ENCODE assay signal across 8 cellular contexts in genomic region chr3:52896613-52897012, GRCh38. TPM values are rescaled to one million over a fixed set of nuclear protein-coding genes. Genes with fewer than 3 reads are reported as not detected.
A peak's percentile ranks its signal among the peaks of the same experiment; 100 is the strongest.
DNase-seq lines count a peak whose midpoint lies in the region; ATAC-seq, FAIRE-seq and TF ChIP-seq lines count a peak whose summit lies in the region.

No MANE protein-coding gene starts in this region.

- peak overlapping the region; percentile 78 to 89 (median 88); a peak in 6 of 7 replicates for H3K27ac Mint-ChIP-seq in H9
- peak overlapping the region; percentile 84 for H3K27ac Mint-ChIP-seq in activated naive CD8-positive, alpha-beta T cell treated with anti-CD3 and anti-CD28 coated beads, Interleukin-2, amount 50 U/mL, for 24 hours

- no peak overlapping the region for H2BK12ac ChIP-seq in H9 (ENCODE audit: insufficient read length, low read depth, low read length)

- no peak overlapping the region for H2BK20ac ChIP-seq in H9 (ENCODE audit: low read depth, low read length, poor library complexity, severe bottlenecking)

- no peak overlapping the region for H4K8ac ChIP-seq in H9 (replicated peaks; ENCODE audit: insufficient read length, low read depth, low read length)

- H4K5ac ChIP-seq in H9 (ENCODE audit: insufficient read length, low read depth, low read length) = no peak overlapping the region

- TF ChIP-seq POLR2A in HepG2 (IDR thresholded peaks at IDR 0.05; ENCODE audit: insufficient read depth in 1 of 2, low read depth in 2 of 2, low read length in 2 of 2) = no peak

- H3K9me3 ChIP-seq in H9 (ENCODE audit: control insufficient read depth, low read depth, low read length) (no peaks in the 10 kb centered on the region), HepG2 (ENCODE audit: low read length) (no peaks in the 10 kb centered on the region), upper lobe of right lung (no peaks in the 10 kb centered on the region)

- H4K91ac ChIP-seq in H9 (ENCODE audit: insufficient read length, low read depth, low read length) = no peak overlapping the region

- H3K27me3 Mint-ChIP-seq in H9 (ENCODE audit: low read depth) = peaks cover 4% of the 10 kb centered on the region; the same call in 1 of the 2 replicates
- H3K27me3 Mint-ChIP-seq in activated naive CD8-positive, alpha-beta T cell treated with anti-CD3 and anti-CD28 coated beads, Interleukin-2, amount 50 U/mL, for 24 hours = no peaks in the 10 kb centered on the region

- DNase-seq in AG08395 (ENCODE audit: low spot score) = peak; percentile 14
- DNase-seq in H9 = peak; percentile 67
- no peak for DNase-seq in activated naive CD8-positive, alpha-beta T cell treated with anti-CD3 and anti-CD28 coated beads, Interleukin-2, amount 50 U/mL, for 24 hours
- DNase-seq in HepG2 (ENCODE audit: low spot score) = no peak
- no peak for DNase-seq in upper lobe of right lung
- no peak for DNase-seq in UCSD-AML1 (lab: John Stamatoyannopoulos, UW; ENCODE audit: unreplicated experiment)
- no peak for DNase-seq in DMS79 (lab: John Stamatoyannopoulos, UW)

- CTCF ChIA-PET in HepG2 (lab: Yijun Ruan, JAX; ENCODE audit: low intra/inter-chr PET ratio, low total read pairs) = no interaction called here

- H3K23ac ChIP-seq in H9 (ENCODE audit: insufficient read length, low read depth, low read length) = no peak overlapping the region

- no peak overlapping the region for H3K4ac ChIP-seq in H9 (ENCODE audit: low read depth, low read length)

- H3K36me3 ChIP-seq in HepG2 (replicated peaks in 1 of 2; ENCODE audit: control insufficient read depth in 1 of 2, insufficient read depth in 2 of 2, low read length in 2 of 2) = no peaks in the 10 kb centered on the region
- H3K36me3 ChIP-seq in upper lobe of right lung = no peaks in the 10 kb centered on the region

- POLR2A ChIA-PET in HepG2 (lab: Yijun Ruan, JAX) = interaction anchor here (0.9 to 1.4 kb wide), 2 partner anchors 61 to 126 kb away, joined by 3 to 4 read pairs; partner anchors contain the start of gene NEK4

- no peak for TF ChIP-seq RAD21 in HepG2 (CRISPR knock-in tag; IDR thresholded peaks at IDR 0.05)

- BruUV-seq in HepG2 (replicated peaks; lab: Mats Ljungman, UMichigan) = no TSS peak

- H3K79me1 ChIP-seq in H9 (ENCODE audit: insufficient read depth, low read depth, low read length, poor library complexity, severe bottlenecking) = peaks cover 9% of the 10 kb centered on the region

- in situ Hi-C loops in HepG2 (cut with HindIII; ENCODE audit: extremely low pct_ligation_motif_present, low pct_unique_long_range_greater_than_20kb) = no loop called here

- ATAC-seq in activated naive CD8-positive, alpha-beta T cell treated with anti-CD3 and anti-CD28 coated beads, Interleukin-2, amount 50 U/mL, for 24 hours = no peak
- ATAC-seq in HepG2 (no peak), upper lobe of right lung (peak; percentile 19), GM18502 (IDR thresholded peaks at IDR 0.05; ENCODE audit: poor library complexity, unreplicated experiment) (no peak)

- FAIRE-seq in HepG2 (lab: Jason Lieb, UNC) = no peak

- peaks cover 15 to 18% of the 10 kb centered on the region in 2 experiments for H3K4me1 Mint-ChIP-seq in H9
- H3K4me1 Mint-ChIP-seq in activated naive CD8-positive, alpha-beta T cell treated with anti-CD3 and anti-CD28 coated beads, Interleukin-2, amount 50 U/mL, for 24 hours = peaks cover 52% of the 10 kb centered on the region

- TF ChIP-seq CTCF in H9 (conservative IDR thresholded peaks at IDR 0.05) = no peak
- TF ChIP-seq CTCF in HepG2 (CRISPR knock-in tag; IDR thresholded peaks at IDR 0.05) = no peak
- TF ChIP-seq CTCF in upper lobe of right lung (IDR thresholded peaks at IDR 0.05) = no peak

- H3T11ph ChIP-seq in H9 (ENCODE audit: low read length) = no peak overlapping the region

- no peak overlapping the region for H2BK120ac ChIP-seq in H9 (ENCODE audit: low read depth, low read length, poor library complexity, severe bottlenecking)

- H3K56ac ChIP-seq in H9 (ENCODE audit: insufficient read length, low read depth, low read length) = no peak overlapping the region

- no peaks in the 10 kb centered on the region for H3K9me3 Mint-ChIP-seq in H9
- no peaks in the 10 kb centered on the region for H3K9me3 Mint-ChIP-seq in activated naive CD8-positive, alpha-beta T cell treated with anti-CD3 and anti-CD28 coated beads, Interleukin-2, amount 50 U/mL, for 24 hours

- peaks cover 3% of the 10 kb centered on the region; the same call in 1 of the 2 replicates for H3K79me2 ChIP-seq in H9 (ENCODE audit: insufficient read depth, low read length)
- peaks cover 12% of the 10 kb centered on the region for H3K79me2 ChIP-seq in HepG2 (ENCODE audit: insufficient read depth, low read length)

- no peak overlapping the region for H2AFZ ChIP-seq in H9 (ENCODE audit: low read length)
- H2AFZ ChIP-seq in HepG2 (ENCODE audit: low read length) = no peak overlapping the region

- H4K20me1 ChIP-seq in H9 (ENCODE audit: control insufficient read depth, insufficient read depth, insufficient read length) (no peaks in the 10 kb centered on the region), HepG2 (ENCODE audit: insufficient read depth, low read length) (no peaks in the 10 kb centered on the region)

- no peak overlapping the region for H2BK5ac ChIP-seq in H9 (ENCODE audit: insufficient read length, low read length)

- peaks cover 7% of the 10 kb centered on the region for H3K23me2 ChIP-seq in H9 (ENCODE audit: insufficient read length, low read depth, low read length, poor library complexity, severe bottlenecking)

- H3K4me3 Mint-ChIP-seq in H9 = peak overlapping the region; percentile 85 to 96
- peak overlapping the region; percentile 96 for H3K4me3 Mint-ChIP-seq in activated naive CD8-positive, alpha-beta T cell treated with anti-CD3 and anti-CD28 coated beads, Interleukin-2, amount 50 U/mL, for 24 hours

- intact Hi-C loops in HepG2 (cut with micrococcal nuclease; ENCODE audit: unreplicated experiment) = no loop called here
- intact Hi-C loops in upper lobe of right lung (cut with DNase I) = no loop called here

- H3K27me3 ChIP-seq in H9 (ENCODE audit: insufficient read depth, low read length) (no peaks in the 10 kb centered on the region), HepG2 (ENCODE audit: control insufficient read depth in 1 of 2, insufficient read depth in 2 of 2, low read length in 2 of 2) (no peaks in the 10 kb centered on the region), upper lobe of right lung (no peaks in the 10 kb centered on the region)

- no peak for TF ChIP-seq EP300 in HepG2 (IDR thresholded peaks at IDR 0.05; ENCODE audit: low read depth in 2 of 2, low read length in 2 of 2)
- no peak for TF ChIP-seq EP300 in HepG2 (CRISPR knock-in tag; IDR thresholded peaks at IDR 0.05; ENCODE audit: borderline replicate concordance)

- H3K4me1 ChIP-seq in H9 (ENCODE audit: insufficient read depth, low read length) = no peaks in the 10 kb centered on the region; the same call in none of the 2 replicates
- H3K4me1 ChIP-seq in HepG2 (ENCODE audit: insufficient read depth, low read length) = peaks cover 59% of the 10 kb centered on the region
- H3K4me1 ChIP-seq in upper lobe of right lung = peaks cover 52% of the 10 kb centered on the region

- no peak overlapping the region for H2BK15ac ChIP-seq in H9 (ENCODE audit: low read depth, low read length)

- peaks cover 0 to 11% (median 11%) of the 10 kb centered on the region in 3 experiments; a peak in 5 of 7 replicates for H3K36me3 Mint-ChIP-seq in H9 (ENCODE audit: insufficient read depth in 1 of 3, low read depth in 3 of 3)
- peaks cover 8% of the 10 kb centered on the region for H3K36me3 Mint-ChIP-seq in activated naive CD8-positive, alpha-beta T cell treated with anti-CD3 and anti-CD28 coated beads, Interleukin-2, amount 50 U/mL, for 24 hours (ENCODE audit: low read depth)

- H3K9ac ChIP-seq in H9 (ENCODE audit: extremely low read depth, insufficient read length, low read length) (peak overlapping the region; percentile 46), HepG2 (ENCODE audit: insufficient read depth, low read depth, low read length) (peak overlapping the region; percentile 72)

- no peak overlapping the region for H3K18ac ChIP-seq in H9 (ENCODE audit: insufficient read length, low read depth, low read length)

- no CpG with 5 or more reads among the region's 9 CpGs for WGBS in H9 (ENCODE audit: extremely low coverage, insufficient read length, low lambda C conversion rate)
- WGBS in HepG2 (ENCODE audit: low lambda C conversion rate) = 7% methylated on average over 9 of the region's 9 CpGs

- H3K4me3 ChIP-seq in HepG2 (replicated peaks in 1 of 3; ENCODE audit: insufficient read depth in 1 of 3, low read depth in 2 of 3, low read length in 3 of 3) (peak overlapping the region; percentile 66 to 84 (median 82)), upper lobe of right lung (peak overlapping the region; percentile 90)

- H3K4me2 ChIP-seq in H9 (ENCODE audit: insufficient read depth, insufficient read length, low read length) (peak overlapping the region; percentile 87), HepG2 (ENCODE audit: low read depth, low read length) (peak overlapping the region; percentile 100)

- no peak overlapping the region for H2AK5ac ChIP-seq in H9 (ENCODE audit: insufficient read length, low read length)

- H3K27ac ChIP-seq in H9 (ENCODE audit: insufficient read length, low read depth, low read length) (no peak overlapping the region), HepG2 (ENCODE audit: extremely low read length, insufficient read depth, low read length) (no peak overlapping the region), upper lobe of right lung (peak overlapping the region; percentile 70)

- no peak overlapping the region for H3K14ac ChIP-seq in H9 (ENCODE audit: insufficient read depth, low read length)

RNA-seq across cellular contexts. Expression of gene STIMATE, which starts 0.7 kb away (rescaled TPM):
- total RNA-seq in H9 (2021) (23.8 and 25.6 TPM in 2 replicates), HepG2 (2016; rRNA removed; fragmentation: Illumina TruSeq; extraction: Trizol) (8.7 and 11.7 TPM in 2 replicates), upper lobe of right lung (34.7 TPM)
- 18.2 and 18.6 TPM in 2 replicates for total RNA-seq in HepG2 (2016; cell fraction: cytosol; rRNA removed; fragmentation: Illumina TruSeq; extraction: Trizol; ENCODE audit: low read depth)
- total RNA-seq in HepG2 (2016; cell fraction: insoluble cytoplasmic fraction; rRNA removed; fragmentation: Illumina TruSeq; extraction: Trizol) = 7.4 and 13.2 TPM in 2 replicates
- total RNA-seq in HepG2 (2016; cell fraction: membrane; rRNA removed; fragmentation: Illumina TruSeq; extraction: Trizol) = 22.9 and 26.2 TPM in 2 replicates
- total RNA-seq in HepG2 (2016; cell fraction: nucleus; rRNA removed; fragmentation: Illumina TruSeq; extraction: Trizol) = 6.8 and 12.1 TPM in 2 replicates
- polyA plus RNA-seq in HepG2 (2011; rRNA removed) = 5.7 and 6.2 TPM in 2 replicates
- polyA plus RNA-seq in HepG2 (2011; cell fraction: cytosol; rRNA removed) = 6.4 and 6.8 TPM in 2 replicates
- 27.8 and 29.6 TPM in 2 replicates for polyA plus RNA-seq in HepG2 (2011; cell fraction: nucleus; rRNA removed)
- 5.6 and 5.9 TPM in 2 replicates for polyA plus RNA-seq in HepG2 (2012)
- polyA plus RNA-seq in HepG2 (2016; cell fraction: cytosol; fragmentation: Illumina TruSeq; extraction: Trizol; ENCODE audit: low read depth) = 28.0 and 29.6 TPM in 2 replicates
- 8.4 and 9.2 TPM in 2 replicates for polyA plus RNA-seq in HepG2 (2016; cell fraction: insoluble cytoplasmic fraction; fragmentation: Illumina TruSeq; extraction: Trizol; ENCODE audit: low read depth)
- 25.4 and 30.7 TPM in 2 replicates for polyA plus RNA-seq in HepG2 (2016; cell fraction: membrane; fragmentation: Illumina TruSeq; extraction: Trizol; ENCODE audit: low read depth)
- 12.9 and 17.4 TPM in 2 replicates for polyA plus RNA-seq in HepG2 (2016; cell fraction: nucleus; fragmentation: Illumina TruSeq; extraction: Trizol; ENCODE audit: insufficient read depth, low read depth)
- 11.7 and 11.8 TPM in 2 replicates for polyA minus RNA-seq in HepG2 (2011; rRNA and poly(A)+ RNA removed; ENCODE audit: low replicate concordance)
- polyA minus RNA-seq in HepG2 (2011; cell fraction: cytosol; rRNA and poly(A)+ RNA removed) = 6.1 and 8.6 TPM in 2 replicates
- 5.3 and 7.9 TPM in 2 replicates for polyA minus RNA-seq in HepG2 (2011; cell fraction: nucleus; rRNA and poly(A)+ RNA removed)

Comparison
In these comparisons a context has a peak if more than half of its experiments do, and no peak if none do; other contexts are left out.
1. DNase-seq: peak in AG08395 (single experiment) and H9 (single experiment); none in activated naive CD8-positive, alpha-beta T cell treated with anti-CD3 and anti-CD28 coated beads, Interleukin-2, amount 50 U/mL, for 24 hours (single experiment), HepG2 (single experiment), upper lobe of right lung (single experiment), UCSD-AML1 (single experiment) and DMS79 (single experiment).